27 cellular contexts compared by ENCODE assay signal in the genomic region with DNA sequence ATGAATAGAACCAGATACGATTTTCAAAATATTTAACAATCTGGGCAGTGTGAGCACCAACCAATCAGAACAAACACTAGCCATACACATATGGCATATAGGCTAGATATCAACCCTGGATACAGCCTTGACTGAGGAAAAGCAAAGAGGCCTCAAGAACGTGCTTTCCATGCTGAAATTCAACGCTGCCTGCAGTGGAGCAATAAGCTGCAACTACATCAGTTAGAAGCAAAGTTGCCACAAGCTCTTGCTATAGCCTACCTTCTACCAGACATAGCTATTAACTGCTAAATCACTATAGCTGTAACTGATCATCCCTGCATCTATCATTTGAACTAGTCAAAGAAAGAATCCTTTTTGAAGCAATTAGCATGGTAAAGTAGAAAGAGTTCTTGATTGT.
"Had no signal": no experiment of that assay in that cellular context is flagged by ENCODE, and none has a peak within 500 bp of the region (broad histone marks: within the 10 kb centered on the region; RNA-seq: fewer than 3 reads in every experiment).

No MANE protein-coding gene starts in this region.

- ATAC-seq: activated CD4-positive, alpha-beta T cell treated with anti-CD3 and anti-CD28 coated beads for 36 hours; activated T-helper 17 cell treated with anti-CD3 and anti-CD28 coated beads, Interleukin-2, amount 50 U/mL, for 72 hours; natural killer cell treated with Interleukin-12 subunit alpha and Interleukin-12 subunit beta and Interleukin-15 and Interleukin-18, amount 100 ng/mL, for 72 hours; right lobe of liver had no signal

- H3K27ac ChIP-seq: adrenal gland, breast epithelium, left ventricle myocardium inferior, right lobe of liver, skin epidermis, suprapubic skin, transverse colon, uterus had no signal

- FAIRE-seq: astrocyte, frontal cortex had no signal

- H3K27ac Mint-ChIP-seq: activated B cell treated with CpG ODN at 0.5 μM for 24 hours; activated CD4-positive, alpha-beta T cell treated with anti-CD3 and anti-CD28 coated beads for 36 hours; activated naive CD8-positive, alpha-beta T cell; activated T-cell treated with anti-CD3 and anti-CD28 coated beads, Interleukin-2, amount 50 U/mL, for 24 hours; activated T-helper 17 cell treated with anti-CD3 and anti-CD28 coated beads, Interleukin-2, amount 50 U/mL, for 72 hours; natural killer cell treated with Interleukin-12 subunit alpha and Interleukin-12 subunit beta and Interleukin-15 and Interleukin-18, amount 100 ng/mL, for 72 hours; stimulated activated naive CD8-positive, alpha-beta T cell treated with anti-CD3 and anti-CD28 coated beads, Interleukin-15, Interleukin-2, amounts not matched to agents 100 ng/mL and 50 ng/mL, for 24 hours; T-helper 1 cell treated with Interleukin-12 subunit alpha and Interleukin-12 subunit beta and Interleukin-4 antibody, amounts not matched to agents 30 μg/mL and 1 μg/mL, for 36 hours had no signal

- DNase-seq: activated B cell treated with CpG ODN at 0.5 μM for 24 hours; activated CD4-positive, alpha-beta T cell treated with anti-CD3 and anti-CD28 coated beads for 36 hours; activated CD4-positive, alpha-beta T cell treated with anti-CD3 and anti-CD28 coated beads, Interleukin-2, amount 50 U/mL, for 4 hours; activated CD8-positive, alpha-beta memory T cell treated with anti-CD3 and anti-CD28 coated beads for 24 hours; activated CD8-positive, alpha-beta memory T cell treated with anti-CD3 and anti-CD28 coated beads, Interleukin-2, amount 50 U/mL, for 4 hours; activated T-cell treated with anti-CD3 and anti-CD28 coated beads, Interleukin-2, amount 50 U/mL, for 24 hours; adrenal gland; cortex of kidney; effector CD4-positive, alpha-beta T cell; hippocampal formation; kidney glomerular epithelial cell; left ventricle myocardium inferior; occipital lobe; right lobe of liver; stimulated activated CD4-positive, alpha-beta T cell treated with anti-CD3 and anti-CD28 coated beads, Interleukin-1b, Interleukin-23, amount 100 ng/mL, for 48 hours; transverse colon; uterus had no signal

- H3K4me3 Mint-ChIP-seq: activated B cell treated with CpG ODN at 0.5 μM for 24 hours; activated CD4-positive, alpha-beta T cell treated with anti-CD3 and anti-CD28 coated beads for 36 hours; activated naive CD8-positive, alpha-beta T cell; activated T-cell treated with anti-CD3 and anti-CD28 coated beads, Interleukin-2, amount 50 U/mL, for 24 hours; activated T-helper 17 cell treated with anti-CD3 and anti-CD28 coated beads, Interleukin-2, amount 50 U/mL, for 72 hours; natural killer cell treated with Interleukin-12 subunit alpha and Interleukin-12 subunit beta and Interleukin-15 and Interleukin-18, amount 100 ng/mL, for 72 hours; stimulated activated naive CD8-positive, alpha-beta T cell treated with anti-CD3 and anti-CD28 coated beads, Interleukin-15, Interleukin-2, amounts not matched to agents 100 ng/mL and 50 ng/mL, for 24 hours; T-helper 1 cell treated with Interleukin-12 subunit alpha and Interleukin-12 subunit beta and Interleukin-4 antibody, amounts not matched to agents 30 μg/mL and 1 μg/mL, for 36 hours had no signal

- H3K27me3 Mint-ChIP-seq: activated B cell treated with CpG ODN at 0.5 μM for 24 hours; activated CD4-positive, alpha-beta T cell treated with anti-CD3 and anti-CD28 coated beads for 36 hours; activated naive CD8-positive, alpha-beta T cell; activated T-cell treated with anti-CD3 and anti-CD28 coated beads, Interleukin-2, amount 50 U/mL, for 24 hours; activated T-helper 17 cell treated with anti-CD3 and anti-CD28 coated beads, Interleukin-2, amount 50 U/mL, for 72 hours; natural killer cell treated with Interleukin-12 subunit alpha and Interleukin-12 subunit beta and Interleukin-15 and Interleukin-18, amount 100 ng/mL, for 72 hours; stimulated activated naive CD8-positive, alpha-beta T cell treated with anti-CD3 and anti-CD28 coated beads, Interleukin-15, Interleukin-2, amounts not matched to agents 100 ng/mL and 50 ng/mL, for 24 hours had no signal

- H3K9me3 Mint-ChIP-seq: activated B cell treated with CpG ODN at 0.5 μM for 24 hours; activated T-cell treated with anti-CD3 and anti-CD28 coated beads, Interleukin-2, amount 50 U/mL, for 24 hours; activated T-helper 17 cell treated with anti-CD3 and anti-CD28 coated beads, Interleukin-2, amount 50 U/mL, for 72 hours; natural killer cell treated with Interleukin-12 subunit alpha and Interleukin-12 subunit beta and Interleukin-15 and Interleukin-18, amount 100 ng/mL, for 72 hours; stimulated activated naive CD8-positive, alpha-beta T cell treated with anti-CD3 and anti-CD28 coated beads, Interleukin-15, Interleukin-2, amounts not matched to agents 100 ng/mL and 50 ng/mL, for 24 hours; T-helper 1 cell treated with Interleukin-12 subunit alpha and Interleukin-12 subunit beta and Interleukin-4 antibody, amounts not matched to agents 30 μg/mL and 1 μg/mL, for 36 hours had no signal

- H3K36me3 Mint-ChIP-seq: natural killer cell treated with Interleukin-12 subunit alpha and Interleukin-12 subunit beta and Interleukin-15 and Interleukin-18, amount 100 ng/mL, for 72 hours had no signal
